Comparison of ENCODE assay signal across 15 cellular contexts in genomic region chr12:93733358-93733757, GRCh38. TPM values are rescaled to one million over a fixed set of nuclear protein-coding genes. Genes with fewer than 3 reads are reported as not detected.
DNase-seq lines count a peak whose midpoint lies in the region; ATAC-seq and TF ChIP-seq lines count a peak whose summit lies in the region.
"Had no signal": no experiment of that assay in that cellular context is flagged by ENCODE, and none has a peak within 500 bp of the region (broad histone marks: within the 10 kb centered on the region; RNA-seq: fewer than 3 reads in every experiment).

No MANE protein-coding gene starts in this region.

- H3K4me3 ChIP-seq in colonic mucosa = no peak overlapping the region
- H3K4me3 ChIP-seq: ascending aorta had no signal

- peaks cover 0 to 7% of the 10 kb centered on the region in 2 donors for H3K36me3 Mint-ChIP-seq in activated naive CD4-positive, alpha-beta T cell treated with anti-CD3 and anti-CD28 coated beads, Interleukin-2, amount 50 U/mL, for 72 hours
- H3K36me3 Mint-ChIP-seq in stimulated activated effector memory CD8-positive, alpha-beta T cell treated with anti-CD3 and anti-CD28 coated beads, Interleukin-12 subunit alpha, Interleukin-12 subunit beta, amount 100 ng/mL, for 72 hours = no peaks in the 10 kb centered on the region
- peaks cover 2% of the 10 kb centered on the region for H3K36me3 Mint-ChIP-seq in chondrocyte (ENCODE audit: low read depth)

- H3K4me3 Mint-ChIP-seq in stimulated activated effector memory CD8-positive, alpha-beta T cell treated with anti-CD3 and anti-CD28 coated beads, Interleukin-12 subunit alpha, Interleukin-12 subunit beta, amount 100 ng/mL, for 72 hours = no peak overlapping the region
- no peak overlapping the region for H3K4me3 Mint-ChIP-seq in chondrocyte (ENCODE audit: unreplicated experiment)

- TF ChIP-seq CTCF in chondrocyte (IDR thresholded peaks at IDR 0.05) (no peak), colonic mucosa (IDR thresholded peaks at IDR 0.05) (no peak)

- DNase-seq in activated naive CD4-positive, alpha-beta T cell treated with anti-CD3 and anti-CD28 coated beads, Interleukin-2, amount 50 U/mL, for 72 hours (ENCODE audit: low spot score in 2 of 2) = no peak
- DNase-seq in activated naive CD4-positive, alpha-beta T cell (lab: John Stamatoyannopoulos, UW) = no peak
- DNase-seq in HT1080 (ENCODE audit: low read depth) (peak; percentile 42), cerebellar cortex (ENCODE audit: low spot score) (peak; percentile 86), chondrocyte (ENCODE audit: low spot score) (no peak), colonic mucosa (no peak)
- no peak for DNase-seq in stimulated activated effector memory CD8-positive, alpha-beta T cell treated with anti-CD3 and anti-CD28 coated beads, Interleukin-12 subunit alpha, Interleukin-12 subunit beta, amount 100 ng/mL, for 72 hours (ENCODE audit: low spot score in 2 of 2)
- DNase-seq: activated CD4-positive, alpha-beta T cell treated with anti-CD3 and anti-CD28 coated beads for 4 hours; DMS79 treated with DMSO at 0.1 percent for 48 hours; effector CD8-positive, alpha-beta T cell; foreskin keratinocyte; NCI-H2081 treated with DMSO at 0.1 percent for 48 hours; stimulated activated CD4-positive, alpha-beta T cell treated with anti-CD3 and anti-CD28 coated beads, Interleukin-2, amount 100 ng/mL, for 48 hours had no signal

- ATAC-seq in activated naive CD4-positive, alpha-beta T cell treated with anti-CD3 and anti-CD28 coated beads, Interleukin-2, amount 50 U/mL, for 72 hours = no peak
- peak; percentile 72 for ATAC-seq in stimulated activated effector memory CD8-positive, alpha-beta T cell treated with anti-CD3 and anti-CD28 coated beads, Interleukin-12 subunit alpha, Interleukin-12 subunit beta, amount 100 ng/mL, for 72 hours
- ATAC-seq in HG03442 (IDR thresholded peaks at IDR 0.05; ENCODE audit: unreplicated experiment) = no peak
- ATAC-seq: foreskin keratinocyte had no signal

- peak overlapping the region; percentile 16 to 48 for H3K27ac Mint-ChIP-seq in activated naive CD4-positive, alpha-beta T cell treated with anti-CD3 and anti-CD28 coated beads, Interleukin-2, amount 50 U/mL, for 72 hours
- no peak overlapping the region for H3K27ac Mint-ChIP-seq in stimulated activated effector memory CD8-positive, alpha-beta T cell treated with anti-CD3 and anti-CD28 coated beads, Interleukin-12 subunit alpha, Interleukin-12 subunit beta, amount 100 ng/mL, for 72 hours
- H3K27ac Mint-ChIP-seq in chondrocyte (ENCODE audit: unreplicated experiment) = no peak overlapping the region

- H3K27me3 Mint-ChIP-seq in chondrocyte (ENCODE audit: low read depth) = no peaks in the 10 kb centered on the region

- no peaks in the 10 kb centered on the region for H3K36me3 ChIP-seq in colonic mucosa
- H3K36me3 ChIP-seq: ascending aorta had no signal

- H3K4me1 ChIP-seq in colonic mucosa = no peaks in the 10 kb centered on the region
- H3K4me1 ChIP-seq: foreskin keratinocyte had no signal

- H3K9me3 Mint-ChIP-seq in activated naive CD4-positive, alpha-beta T cell treated with anti-CD3 and anti-CD28 coated beads, Interleukin-2, amount 50 U/mL, for 72 hours = no peaks in the 10 kb centered on the region
- no peaks in the 10 kb centered on the region for H3K9me3 Mint-ChIP-seq in stimulated activated effector memory CD8-positive, alpha-beta T cell treated with anti-CD3 and anti-CD28 coated beads, Interleukin-12 subunit alpha, Interleukin-12 subunit beta, amount 100 ng/mL, for 72 hours
- H3K9me3 Mint-ChIP-seq in chondrocyte (ENCODE audit: low read depth) = no peaks in the 10 kb centered on the region

- no peak overlapping the region for H3K9ac ChIP-seq in colonic mucosa (ENCODE audit: low read depth in 2 of 2, low read length in 2 of 2)

- intact Hi-C loops in colonic mucosa (cut with DNase I) = no loop called here

- peaks cover 19% of the 10 kb centered on the region for H3K4me1 Mint-ChIP-seq in stimulated activated effector memory CD8-positive, alpha-beta T cell treated with anti-CD3 and anti-CD28 coated beads, Interleukin-12 subunit alpha, Interleukin-12 subunit beta, amount 100 ng/mL, for 72 hours
- peaks cover 4% of the 10 kb centered on the region for H3K4me1 Mint-ChIP-seq in chondrocyte (ENCODE audit: low read depth)

- H3K27me3 ChIP-seq in colonic mucosa = no peaks in the 10 kb centered on the region
- H3K27me3 ChIP-seq: ascending aorta, foreskin keratinocyte had no signal

- no peak overlapping the region for H3K27ac ChIP-seq in colonic mucosa
- H3K27ac ChIP-seq: ascending aorta, foreskin keratinocyte had no signal

- no peaks in the 10 kb centered on the region for H3K9me3 ChIP-seq in colonic mucosa
- H3K9me3 ChIP-seq: ascending aorta had no signal

RNA-seq across cellular contexts. Expression of gene CRADD, which starts 56.2 kb away (rescaled TPM):
- total RNA-seq in activated naive CD4-positive, alpha-beta T cell treated with anti-CD3 and anti-CD28 coated beads, Interleukin-2, amount 50 U/mL, for 72 hours = 10 to 100 TPM in 1 of 2 donors, 1 to 10 TPM in 1; 9.6 to 10.1 TPM
- total RNA-seq in HT1080 (2014; rRNA removed; shearing (Covaris generic)) = 21.4 and 21.5 TPM in 2 replicates
- 22.4 and 24.1 TPM in 2 replicates for polyA plus RNA-seq in HT1080 (2015; cell fraction: cytosol; rRNA removed)
- polyA plus RNA-seq in HT1080 (2015; cell fraction: nucleus; rRNA removed) = 11.0 and 14.9 TPM in 2 replicates
- total RNA-seq in chondrocyte = 9.1 to 12.6 TPM (median 9.8 TPM) in 3 replicates
- total RNA-seq in colonic mucosa = 10 to 100 TPM; 18.2 to 23.9 TPM
- total RNA-seq: ascending aorta had no signal

Comparison
In these comparisons a context has a peak if more than half of its experiments do, and no peak if none do; other contexts are left out.
1. DNase-seq: peak in HT1080 (single experiment) and cerebellar cortex (single experiment); none in activated naive CD4-positive, alpha-beta T cell treated with anti-CD3 and anti-CD28 coated beads, Interleukin-2, amount 50 U/mL, for 72 hours (0 of 2), activated naive CD4-positive, alpha-beta T cell (0 of 4), stimulated activated effector memory CD8-positive, alpha-beta T cell treated with anti-CD3 and anti-CD28 coated beads, Interleukin-12 subunit alpha, Interleukin-12 subunit beta, amount 100 ng/mL, for 72 hours (0 of 2), chondrocyte (single experiment) and colonic mucosa (single experiment).
2. H3K27ac Mint-ChIP-seq: peak in activated naive CD4-positive, alpha-beta T cell treated with anti-CD3 and anti-CD28 coated beads, Interleukin-2, amount 50 U/mL, for 72 hours (2 of 2); none in stimulated activated effector memory CD8-positive, alpha-beta T cell treated with anti-CD3 and anti-CD28 coated beads, Interleukin-12 subunit alpha, Interleukin-12 subunit beta, amount 100 ng/mL, for 72 hours (single experiment) and chondrocyte (single experiment).